Comparison of ENCODE assay signal across 14 cellular contexts in the genomic region with DNA sequence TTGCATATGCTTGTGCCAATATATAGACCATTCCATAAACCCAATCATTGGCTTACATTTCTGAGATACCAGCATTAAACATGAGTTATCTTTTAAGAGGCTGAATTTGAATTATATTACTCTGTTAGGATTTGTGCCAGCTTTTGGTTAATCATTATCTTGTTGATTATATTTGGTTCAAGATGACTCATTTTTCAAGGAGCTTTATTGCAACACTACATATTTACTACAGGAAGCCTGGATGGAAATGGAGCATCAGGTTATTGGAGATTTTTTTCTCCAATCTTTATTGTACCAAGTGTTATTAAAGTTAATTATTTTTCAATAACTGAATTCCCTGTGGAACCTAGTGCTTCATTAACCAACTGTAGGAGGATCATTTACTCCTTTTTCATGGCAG. TPM values are rescaled to one million over a fixed set of nuclear protein-coding genes. Genes with fewer than 3 reads are reported as not detected.
A peak's percentile ranks its signal among the peaks of the same experiment; 100 is the strongest.
DNase-seq lines count a peak whose midpoint lies in the region; ATAC-seq, FAIRE-seq and TF ChIP-seq lines count a peak whose summit lies in the region.
"Had no signal": no experiment of that assay in that cellular context is flagged by ENCODE, and none has a peak within 500 bp of the region (broad histone marks: within the 10 kb centered on the region; RNA-seq: fewer than 3 reads in every experiment).

No MANE protein-coding gene starts in this region.

- BruUV-seq in K562 (replicated peaks; lab: Mats Ljungman, UMichigan), result no TSS peak

- H3K9ac ChIP-seq in HUES48 (ENCODE audit: low read depth, low read length) (no peak overlapping the region), K562 (ENCODE audit: insufficient read depth in 1 of 2, low read depth in 2 of 2, low read length in 2 of 2) (no peak overlapping the region)

- CTCF ChIA-PET in BJ (lab: Yijun Ruan, JAX) (interaction anchor here (0.6 to 2.0 kb wide), 5 partner anchors 17 to 103 kb away, joined by 3 to 9 read pairs (median 3); no protein-coding TSS in a partner anchor), K562 (lab: Yijun Ruan, JAX; ENCODE audit: low intra/inter-chr PET ratio) (interaction anchor here (0.6 to 3.9 kb wide), 2 partner anchors 100 to 462 kb away, joined by 3 to 39 read pairs; no protein-coding TSS in a partner anchor)

- DNase-seq in BJ (ENCODE audit: low read depth), result peak; percentile 20
- DNase-seq in K562 (ENCODE audit: extremely low read depth in 1 of 4, low spot score in 3 of 4), result no peak
- no peak for DNase-seq in left lobe of liver (ENCODE audit: low spot score)
- DNase-seq in NCI-H187 treated with DMSO at 0.1 percent for 48 hours (lab: John Stamatoyannopoulos, UW), result no peak
- DNase-seq in NCI-H2171 (lab: John Stamatoyannopoulos, UW), result no peak
- no peak for DNase-seq in NCI-H1694 (lab: John Stamatoyannopoulos, UW)
- DNase-seq: activated CD4-positive, alpha-beta memory T cell treated with anti-CD3 and anti-CD28 coated beads, Interleukin-2, amount 10 ng/mL, durations not matched to agents 7 days and 5 days; effector memory CD8-positive, alpha-beta T cell; islet precursor cell; NCI-H510A; nucleus accumbens had no signal

- peaks cover 17% of the 10 kb centered on the region for H3K4me1 ChIP-seq in HUES48 (ENCODE audit: control insufficient read depth, insufficient read depth, low read length)
- H3K4me1 ChIP-seq in K562 (replicated peaks in 1 of 2; ENCODE audit: control insufficient read depth in 2 of 2, insufficient read depth in 2 of 2, low read length in 2 of 2), result peaks cover 4 to 10% of the 10 kb centered on the region in 2 experiments; a peak in 3 of 5 replicates

- H3K79me2 ChIP-seq in K562 (ENCODE audit: control insufficient read depth, insufficient read depth, low read length), result peaks cover 17% of the 10 kb centered on the region; the same call in 2 of the 3 replicates

- H2AFZ ChIP-seq in K562 (ENCODE audit: low read depth, low read length), result no peak overlapping the region

- H4K20me1 ChIP-seq in K562 (replicated peaks; ENCODE audit: control insufficient read depth, insufficient read depth, low read length), result 0 out of 2 replicates have a peak, but pooled peaks cover 8% of the 10 kb centered on the region

- no peak overlapping the region for H3K4me2 ChIP-seq in K562 (ENCODE audit: insufficient read depth, low read length)

- H3K4me3 ChIP-seq in BJ (ENCODE audit: low read depth, low read length), result no peak overlapping the region
- H3K4me3 ChIP-seq in HUES48 (ENCODE audit: low read depth, low read length), result no peak overlapping the region
- H3K4me3 ChIP-seq in K562, result no peak overlapping the region

- H3K9me3 ChIP-seq in HUES48 (ENCODE audit: control insufficient read depth, insufficient read depth, low read length) (no peaks in the 10 kb centered on the region), K562 (replicated peaks; ENCODE audit: control insufficient read depth, insufficient read depth, low read depth, low read length) (no peaks in the 10 kb centered on the region)

- intact Hi-C loops in K562 (cut with micrococcal nuclease), result loop anchor here (10.0 kb wide), 1 partner anchor 321 kb away; no protein-coding TSS in a partner anchor

- POLR2A ChIA-PET in BJ (lab: Charles Lee) (no interaction called here), K562 (lab: Yijun Ruan, JAX) (interaction anchor here (1.4 kb wide), 1 partner anchor 12 kb away, joined by 3 read pairs; no protein-coding TSS in a partner anchor)

- no peak for TF ChIP-seq RAD21 in K562 (CRISPR knock-in tag; conservative IDR thresholded peaks at IDR 0.05 in 1 of 2, IDR thresholded peaks at IDR 0.05 in 1 of 2)

- in situ Hi-C loops in K562 (cut with MboI), result loop anchor here (5.0 kb wide), 1 partner anchor 98 kb away; no protein-coding TSS in a partner anchor

- no peak for TF ChIP-seq EP300 in K562 (IDR thresholded peaks at IDR 0.05; ENCODE audit: low read length)

- TF ChIP-seq CTCF in BJ (IDR thresholded peaks at IDR 0.05; ENCODE audit: insufficient read depth, low read depth, low read length) (no peak), K562 (IDR thresholded peaks at IDR 0.05 in 2 of 3, conservative IDR thresholded peaks at IDR 0.05 in 1 of 3; ENCODE audit: insufficient read depth in 2 of 3, low read depth in 1 of 3, low read length in 3 of 3) (no peak)

- no peak for TF ChIP-seq POLR2A in K562 (conservative IDR thresholded peaks at IDR 0.05)

- H3K36me3 ChIP-seq in BJ (ENCODE audit: control insufficient read depth, insufficient read depth, low read length), result no peaks in the 10 kb centered on the region
- no peaks in the 10 kb centered on the region for H3K36me3 ChIP-seq in HUES48 (ENCODE audit: control insufficient read depth, insufficient read depth, low read length)
- no peaks in the 10 kb centered on the region for H3K36me3 ChIP-seq in K562 (ENCODE audit: control insufficient read depth, insufficient read depth, low read length)

- no peaks in the 10 kb centered on the region for H3K9me1 ChIP-seq in K562 (ENCODE audit: control insufficient read depth, insufficient read depth, low read length)

- H3K27me3 ChIP-seq in BJ (ENCODE audit: control insufficient read depth, insufficient read depth, low read length) (no peaks in the 10 kb centered on the region), HUES48 (ENCODE audit: control insufficient read depth, insufficient read depth, low read length) (no peaks in the 10 kb centered on the region), K562 (ENCODE audit: control insufficient read depth in 2 of 2, insufficient read depth in 2 of 2, low read length in 2 of 2) (no peaks in the 10 kb centered on the region)

- ATAC-seq in K562, result no peak
- peak; percentile 7 for ATAC-seq in left lobe of liver
- ATAC-seq in GM19351 (IDR thresholded peaks at IDR 0.05; ENCODE audit: unreplicated experiment), result no peak
- ATAC-seq: effector memory CD8-positive, alpha-beta T cell had no signal

- H3K27ac ChIP-seq in HUES48 (ENCODE audit: low read depth, low read length) (peak overlapping the region; percentile 76), K562 (ENCODE audit: extremely low read depth, low read depth, low read length) (no peak overlapping the region)

- FAIRE-seq in K562 (lab: Jason Lieb, UNC), result peak; percentile 46
- FAIRE-seq: GM18507 had no signal

TF ChIP-seq in K562, 482 proteins besides CTCF, POLR2A, EP300 and RAD21:
- TF ChIP-seq, protein P1, sequence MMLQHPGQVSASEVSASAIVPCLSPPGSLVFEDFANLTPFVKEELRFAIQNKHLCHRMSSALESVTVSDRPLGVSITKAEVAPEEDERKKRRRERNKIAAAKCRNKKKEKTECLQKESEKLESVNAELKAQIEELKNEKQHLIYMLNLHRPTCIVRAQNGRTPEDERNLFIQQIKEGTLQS (IDR thresholded peaks at IDR 0.05), result 0 out of 2 replicates have a peak, but pooled peaks have one; percentile 12
- TF ChIP-seq, protein P1 (CRISPR knock-in tag; conservative IDR thresholded peaks at IDR 0.05), result no peak
- TF ChIP-seq CEBPG (CRISPR knock-in tag; IDR thresholded peaks at IDR 0.05) (no peak), CEBPG (tag; conservative IDR thresholded peaks at IDR 0.05 in 1 of 2, IDR thresholded peaks at IDR 0.05 in 1 of 2) (0 out of 4 replicates have a peak, but pooled peaks of 1 of the 2 experiments have one; percentile 36), DMBX1 (CRISPR knock-in tag; IDR thresholded peaks at IDR 0.05; ENCODE audit: borderline replicate concordance) (no peak), ZNF41 (CRISPR knock-in tag; conservative IDR thresholded peaks at IDR 0.05) (no peak), HNRNPLL (IDR thresholded peaks at IDR 0.05; ENCODE audit: low read depth, low read length, poor library complexity, severe bottlenecking) (no peak)

RNA-seq across cellular contexts. Expression of a gene that starts 26.4 kb away (rescaled TPM):
- polyA plus RNA-seq in BJ (2011; rRNA removed), result 19.1 and 30.7 TPM in 2 replicates
- 23.2 and 23.8 TPM in 2 replicates for polyA minus RNA-seq in BJ (2011; rRNA and poly(A)+ RNA removed)
- 36.7 and 94.3 TPM in 2 replicates for total RNA-seq in K562 (2011; cell fraction: chromatin; rRNA removed; ENCODE audit: low replicate concordance)
- total RNA-seq in K562 (2011; cell fraction: nucleolus; rRNA removed), result 17.5 and 23.4 TPM in 2 replicates
- 36.4 and 54.7 TPM in 2 replicates for total RNA-seq in K562 (2011; cell fraction: nucleoplasm; rRNA removed)
- 27.9 and 28.0 TPM in 2 replicates for total RNA-seq in K562 (2014; rRNA removed)
- total RNA-seq in K562 (2014; rRNA removed; fragmentation: Illumina TruSeq; extraction: Trizol), result 37.7 and 41.6 TPM in 2 replicates
- total RNA-seq in K562 (2015; rRNA removed; fragmentation: Illumina TruSeq; extraction: Trizol), result 35.1 and 36.5 TPM in 2 replicates
- 40.7 and 44.5 TPM in 2 replicates for total RNA-seq in K562 (2021)
- 37.5 and 48.3 TPM in 2 replicates for polyA plus RNA-seq in K562 (2011; rRNA removed)
- polyA plus RNA-seq in K562 (2011; cell fraction: cytosol; rRNA removed), result 13.4 and 22.4 TPM in 2 replicates
- polyA plus RNA-seq in K562 (2011; cell fraction: nucleus; rRNA removed), result 44.3 and 44.7 TPM in 2 replicates
- polyA plus RNA-seq in K562 (2012), result 14.8 and 21.1 TPM in 2 replicates
- 29.6 and 36.6 TPM in 2 replicates for polyA plus RNA-seq in K562 (2014; fragmentation: Illumina TruSeq; extraction: Trizol)
- 10 to 100 TPM; 14.7 to 15.6 TPM for polyA plus RNA-seq in K562 (2014; fragmentation: Nextera tagmentation; extraction: Ambion mirVana)
- polyA plus RNA-seq in K562 (2014; rRNA removed), result 20.7 and 22.0 TPM in 2 replicates
- polyA minus RNA-seq in K562 (2011; rRNA and poly(A)+ RNA removed), result 74.0 and 88.5 TPM in 2 replicates
- polyA minus RNA-seq in K562 (2011; cell fraction: cytosol; rRNA and poly(A)+ RNA removed), result 21.9 and 24.6 TPM in 2 replicates
- 26.9 and 36.1 TPM in 2 replicates for polyA minus RNA-seq in K562 (2011; cell fraction: nucleus; rRNA and poly(A)+ RNA removed)
- 30.4 TPM for total RNA-seq in left lobe of liver
